ENCODE assay signal across 8 cellular contexts in the genomic region with DNA sequence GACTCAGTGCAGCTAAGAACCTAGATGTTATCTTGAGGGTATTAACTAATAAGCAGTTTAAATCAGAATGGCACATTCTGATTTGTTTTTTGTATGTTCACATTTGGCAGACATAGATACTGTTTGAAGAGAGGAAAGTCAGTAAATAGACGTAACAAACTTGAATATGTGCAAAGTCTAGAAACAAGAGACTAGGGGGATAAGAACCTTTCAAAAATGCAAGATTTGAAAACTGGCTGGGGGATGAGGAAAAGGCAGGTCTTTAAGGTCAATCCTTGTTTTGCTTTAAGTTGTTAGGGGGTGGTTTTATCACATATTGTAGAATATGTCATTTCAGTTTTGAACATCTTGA.
DNase-seq lines count a peak whose midpoint lies in the region; ATAC-seq and TF ChIP-seq lines count a peak whose summit lies in the region.
"Not testable (repeated sequence)": the region's sequence is repeated elsewhere in the genome, so short reads cannot be mapped to it uniquely, and the experiment has no call there.

No MANE protein-coding gene starts in this region.

- not testable (repeated sequence) for H2AFZ ChIP-seq in parathyroid adenoma

- peaks cover 24 to 26% of the 10 kb centered on the region in 2 donors for H3K27me3 Mint-ChIP-seq in CD8-positive, alpha-beta memory T cell
- H3K27me3 Mint-ChIP-seq in activated naive CD8-positive, alpha-beta T cell treated with anti-CD3 and anti-CD28 coated beads for 36 hours = peaks cover 33% of the 10 kb centered on the region
- H3K27me3 Mint-ChIP-seq in endodermal cell (ENCODE audit: insufficient read depth) = peaks cover 47% of the 10 kb centered on the region

- not testable (repeated sequence) for H3K27me3 ChIP-seq in CD8-positive, alpha-beta memory T cell (ENCODE audit: insufficient read depth, low read length, poor library complexity, severe bottlenecking); parathyroid adenoma (ENCODE audit: control insufficient read depth, insufficient read depth, low read length); thoracic aorta (replicated peaks; ENCODE audit: insufficient read depth)
- H3K27me3 ChIP-seq in endodermal cell (ENCODE audit: control insufficient read depth, insufficient read depth, low read length, poor library complexity, severe bottlenecking) (peaks cover 28% of the 10 kb centered on the region), kidney epithelial cell (ENCODE audit: control insufficient read depth, insufficient read depth, low read length) (peaks cover 12% of the 10 kb centered on the region)

- H3K27ac Mint-ChIP-seq in CD8-positive, alpha-beta memory T cell = peak overlapping the region in 3 of 8 donors; percentile 5 to 43 (median 19)
- H3K27ac Mint-ChIP-seq in activated naive CD8-positive, alpha-beta T cell treated with anti-CD3 and anti-CD28 coated beads for 36 hours; endodermal cell: not testable (repeated sequence)

- CTCF ChIA-PET in CD8-positive, alpha-beta memory T cell (lab: Charles Lee) = not testable (repeated sequence)

- H3K36me3 ChIP-seq in CD8-positive, alpha-beta memory T cell (ENCODE audit: insufficient read depth, low read length); endodermal cell (ENCODE audit: control insufficient read depth, insufficient read depth, low read length); kidney epithelial cell (ENCODE audit: control insufficient read depth, insufficient read depth, low read length); parathyroid adenoma (ENCODE audit: control insufficient read depth, insufficient read depth, low read length); thoracic aorta: not testable (repeated sequence)

- H3K27ac ChIP-seq in CD8-positive, alpha-beta memory T cell (ENCODE audit: low read depth, low read length); endodermal cell (ENCODE audit: low read depth, low read length); parathyroid adenoma; thoracic aorta: not testable (repeated sequence)

- POLR2A ChIA-PET in CD8-positive, alpha-beta memory T cell (lab: Charles Lee) = not testable (repeated sequence)

- not testable (repeated sequence) for H3K9ac ChIP-seq in endodermal cell (ENCODE audit: extremely low read depth, low read length, poor library complexity, severe bottlenecking); parathyroid adenoma

- not testable (repeated sequence) for H3K4me3 ChIP-seq in CD8-positive, alpha-beta memory T cell (ENCODE audit: low read length)
- H3K4me3 ChIP-seq in WI38 (ENCODE audit: low read depth, low read length) = peak overlapping the region; percentile 53
- H3K4me3 ChIP-seq in endodermal cell (ENCODE audit: low read length) = peak overlapping the region; percentile 75
- peak overlapping the region; percentile 44 for H3K4me3 ChIP-seq in kidney epithelial cell (ENCODE audit: low read depth, low read length)
- H3K4me3 ChIP-seq in parathyroid adenoma (ENCODE audit: low read depth, low read length) = peak overlapping the region; percentile 31
- H3K4me3 ChIP-seq in thoracic aorta = peak overlapping the region; percentile 69

- H3K4me2 ChIP-seq in parathyroid adenoma (ENCODE audit: low read length) = peak overlapping the region; percentile 62

- not testable (repeated sequence) for H3K4me1 Mint-ChIP-seq in CD8-positive, alpha-beta memory T cell; activated naive CD8-positive, alpha-beta T cell treated with anti-CD3 and anti-CD28 coated beads for 36 hours; endodermal cell

- not testable (repeated sequence) for H3K9me3 Mint-ChIP-seq in CD8-positive, alpha-beta memory T cell; activated naive CD8-positive, alpha-beta T cell treated with anti-CD3 and anti-CD28 coated beads for 36 hours; endodermal cell

- not testable (repeated sequence) for TF ChIP-seq CTCF in WI38 (IDR thresholded peaks at IDR 0.05; ENCODE audit: low read depth, low read length); endodermal cell (conservative IDR thresholded peaks at IDR 0.05); kidney epithelial cell (IDR thresholded peaks at IDR 0.05; ENCODE audit: insufficient read depth, low read length, poor library complexity, severe bottlenecking); parathyroid adenoma (IDR thresholded peaks at IDR 0.05); thoracic aorta (IDR thresholded peaks at IDR 0.05)

- H3K36me3 Mint-ChIP-seq in CD8-positive, alpha-beta memory T cell; activated naive CD8-positive, alpha-beta T cell treated with anti-CD3 and anti-CD28 coated beads for 36 hours; endodermal cell (ENCODE audit: low read depth): not testable (repeated sequence)

- WGBS in endodermal cell (ENCODE audit: insufficient coverage in 1 of 2, insufficient read length in 1 of 2), 2 experiments = 41 to 43% methylated on average over 1 of the region's 1 CpG

- H3K79me2 ChIP-seq in parathyroid adenoma = not testable (repeated sequence)

- H3K9me3 ChIP-seq in CD8-positive, alpha-beta memory T cell (ENCODE audit: low read length); endodermal cell (ENCODE audit: control insufficient read depth, low read length); parathyroid adenoma (ENCODE audit: control insufficient read depth, low read length); thoracic aorta: not testable (repeated sequence)

- DNase-seq in CD8-positive, alpha-beta memory T cell = peak in 2 of 5 donors; percentile 1 to 2
- peak; percentile 29 for DNase-seq in NCI-H2171 treated with DMSO at 0.1 percent for 48 hours (lab: John Stamatoyannopoulos, UW)
- not testable (repeated sequence) for DNase-seq in activated naive CD8-positive, alpha-beta T cell treated with anti-CD3 and anti-CD28 coated beads for 36 hours; endodermal cell; kidney epithelial cell (ENCODE audit: low read depth); thoracic aorta (ENCODE audit: low spot score)

- not testable (repeated sequence) for ATAC-seq in thoracic aorta (ENCODE audit: insufficient number of reproducible peaks, low FRiP score, low read depth)

- H3K4me3 Mint-ChIP-seq in CD8-positive, alpha-beta memory T cell = peak overlapping the region; percentile 63 to 83 (median 80)
- H3K4me3 Mint-ChIP-seq in activated naive CD8-positive, alpha-beta T cell treated with anti-CD3 and anti-CD28 coated beads for 36 hours = peak overlapping the region; percentile 13
- H3K4me3 Mint-ChIP-seq in endodermal cell = peak overlapping the region; percentile 48

- H3K4me1 ChIP-seq in CD8-positive, alpha-beta memory T cell (ENCODE audit: insufficient read depth, low read length); endodermal cell (ENCODE audit: control insufficient read depth, insufficient read depth, low read length); parathyroid adenoma: not testable (repeated sequence)
- H3K4me1 ChIP-seq in thoracic aorta (ENCODE audit: control insufficient read depth in 1 of 2, low read depth in 2 of 2) = peaks cover 0 to 15% of the 10 kb centered on the region in 2 donors

Comparison
In these comparisons a context has a peak if more than half of its experiments do, and no peak if none do; other contexts are left out.
1. H3K4me3 Mint-ChIP-seq: peak in every context shown above with its lines; median percentile 80 in CD8-positive, alpha-beta memory T cell; 48 in endodermal cell; 13 in activated naive CD8-positive, alpha-beta T cell treated with anti-CD3 and anti-CD28 coated beads for 36 hours.